ENCODE assay signal across 8 cellular contexts in the genomic region with DNA sequence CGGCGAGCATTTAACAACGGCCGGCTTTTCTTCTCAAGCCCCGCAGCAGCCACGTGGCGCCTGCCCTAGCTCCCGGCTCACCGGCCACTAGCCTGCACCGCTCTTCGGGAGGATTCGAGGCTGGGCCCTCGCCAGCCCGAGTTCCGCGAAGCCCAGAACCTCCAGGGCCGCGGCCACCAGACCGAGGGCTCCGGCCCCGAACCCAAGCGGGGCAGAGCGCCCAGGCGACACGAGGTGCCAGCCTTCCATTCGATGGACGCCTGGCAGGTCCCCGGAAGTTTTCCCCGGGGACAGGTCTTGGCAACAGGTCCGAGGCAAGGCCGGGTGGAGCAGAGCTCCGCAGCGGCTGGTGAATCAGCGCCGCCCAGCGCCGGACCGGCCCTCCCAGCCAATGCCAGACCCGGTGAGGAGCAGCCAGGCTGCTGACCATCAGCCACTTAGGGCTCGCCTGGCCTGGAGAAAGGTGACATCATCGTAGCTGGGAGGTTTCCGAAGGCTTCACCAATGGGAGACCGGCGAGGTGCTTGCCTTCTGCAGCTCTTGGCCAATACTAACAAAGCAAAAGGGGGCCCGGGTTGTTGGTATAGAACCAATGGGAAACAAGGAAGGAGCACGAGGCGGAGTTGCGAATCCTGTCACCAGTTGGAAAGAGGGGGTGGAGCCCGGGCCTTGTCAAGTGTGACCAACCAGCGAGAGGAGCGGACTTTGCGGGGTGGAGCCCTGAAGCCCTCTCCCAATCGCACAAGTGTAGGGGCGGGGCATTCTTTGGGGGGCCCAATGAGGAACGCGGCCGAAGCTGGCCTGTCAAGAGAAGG.
DNase-seq lines count a peak whose midpoint lies in the region; ATAC-seq and FAIRE-seq lines count a peak whose summit lies in the region.

No MANE protein-coding gene starts in this region.

- H3K4me3 ChIP-seq in iPS-11a (ENCODE audit: low read depth, low read length): peak overlapping the region; percentile 67
- peak overlapping the region; percentile 84 for H3K4me3 ChIP-seq in skeletal muscle cell (ENCODE audit: low read depth, low read length)

- DNase-seq in NCI-H2107 treated with DMSO at 0.1 percent for 48 hours (lab: John Stamatoyannopoulos, UW; ENCODE audit: unreplicated experiment) (peak; percentile 99), UCSD-AML1 (lab: John Stamatoyannopoulos, UW; ENCODE audit: unreplicated experiment) (peak; percentile 100), brain pericyte (ENCODE audit: low read depth, low spot score) (peak; percentile 99), skeletal muscle cell (ENCODE audit: low read depth) (peak; percentile 100)

- peak; percentile 85 for ATAC-seq in GM18520 (IDR thresholded peaks at IDR 0.05; ENCODE audit: unreplicated experiment)
- peak; percentile 82 for ATAC-seq in HG03064 (IDR thresholded peaks at IDR 0.05; ENCODE audit: low read depth, unreplicated experiment)

- peak; percentile 100 for FAIRE-seq in A204.1 (lab: Jason Lieb, UNC)

Comparison
In these comparisons a context has a peak if more than half of its experiments do, and no peak if none do; other contexts are left out.
1. Peak in every context shown above with its lines: DNase-seq, ATAC-seq and H3K4me3 ChIP-seq.